10 cellular contexts compared by ENCODE assay signal in the genomic region with DNA sequence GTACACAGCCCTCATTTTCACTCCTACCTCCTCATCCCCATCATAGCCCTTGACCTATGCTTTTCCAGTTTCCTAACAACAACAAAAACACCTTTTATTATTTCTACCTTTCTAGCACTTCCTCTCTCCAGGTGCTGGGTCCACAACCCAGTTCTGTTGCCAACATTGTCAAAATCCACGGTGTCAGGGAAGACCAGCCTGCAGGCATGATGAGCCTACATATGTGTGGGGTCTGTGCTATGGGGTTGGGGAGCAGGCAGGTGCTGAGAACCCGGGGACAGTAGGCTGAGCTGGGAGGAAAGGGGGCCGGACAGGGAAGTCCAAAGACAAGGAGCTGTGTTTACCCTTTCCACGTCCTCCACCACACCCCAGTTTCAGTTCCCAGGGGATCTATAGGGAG. TPM values are rescaled to one million over a fixed set of nuclear protein-coding genes. Genes with fewer than 3 reads are reported as not detected.
A peak's percentile ranks its signal among the peaks of the same experiment; 100 is the strongest.
DNase-seq lines count a peak whose midpoint lies in the region; ATAC-seq and TF ChIP-seq lines count a peak whose summit lies in the region.
"Had no signal": no experiment of that assay in that cellular context is flagged by ENCODE, and none has a peak within 500 bp of the region (broad histone marks: within the 10 kb centered on the region; RNA-seq: fewer than 3 reads in every experiment).

No MANE protein-coding gene starts in this region.

- BruUV-seq in Caco-2 (replicated peaks; lab: Mats Ljungman, UMichigan), result TSS peak; percentile 96

- peaks cover 9% of the 10 kb centered on the region for H3K79me2 ChIP-seq in trophoblast cell (ENCODE audit: control insufficient read depth, insufficient read depth, low read length, poor library complexity)

- intact Hi-C loops in Caco-2 (cut with micrococcal nuclease; ENCODE audit: unreplicated experiment), result loop anchor here (1.0 to 5.0 kb wide), 3 partner anchors 15 to 309 kb away; a partner anchor contains a TSS

- no peaks in the 10 kb centered on the region for H3K9me3 ChIP-seq in Caco-2
- no peaks in the 10 kb centered on the region for H3K9me3 ChIP-seq in esophagus (ENCODE audit: control insufficient read depth in 2 of 2, insufficient read depth in 1 of 2, low read depth in 1 of 2, low read length in 1 of 2)
- peaks cover 2% of the 10 kb centered on the region for H3K9me3 ChIP-seq in trophoblast cell (ENCODE audit: insufficient read depth, low read depth, low read length)

- H3K4me3 ChIP-seq in Caco-2 (ENCODE audit: low read depth, low read length) (peak overlapping the region; percentile 80), esophagus (ENCODE audit: low read depth in 1 of 2, low read length in 2 of 2) (peak overlapping the region; percentile 88 to 97), trophoblast cell (ENCODE audit: low read depth, low read length) (peak overlapping the region; percentile 25)

- H3K36me3 ChIP-seq in Caco-2 (ENCODE audit: control insufficient read depth, insufficient read depth, low read length) (peaks cover 14% of the 10 kb centered on the region), esophagus (ENCODE audit: control insufficient read depth in 2 of 2, insufficient read depth in 2 of 2, low read length in 1 of 2) (peaks cover 20 to 23% of the 10 kb centered on the region in 2 donors), trophoblast cell (ENCODE audit: control insufficient read depth in 1 of 2, insufficient read depth in 2 of 2, low read length in 2 of 2) (peaks cover 18 to 25% of the 10 kb centered on the region in 2 experiments)

- H3K9me3 Mint-ChIP-seq in Caco-2 (ENCODE audit: unreplicated experiment), result no peaks in the 10 kb centered on the region

- peak overlapping the region; percentile 96 for H3K4me2 ChIP-seq in trophoblast cell (ENCODE audit: low read length)

- H3K4me1 ChIP-seq in Caco-2, result peaks cover 52% of the 10 kb centered on the region
- H3K4me1 ChIP-seq in esophagus (ENCODE audit: control insufficient read depth in 2 of 2, insufficient read depth in 2 of 2, low read length in 1 of 2), result peaks cover 6 to 12% of the 10 kb centered on the region in 2 donors
- peaks cover 18 to 27% of the 10 kb centered on the region in 2 experiments for H3K4me1 ChIP-seq in trophoblast cell (ENCODE audit: control insufficient read depth in 1 of 2, insufficient read depth in 2 of 2, low read length in 2 of 2)

- peak overlapping the region; percentile 69 for H3K14ac ChIP-seq in trophoblast cell (ENCODE audit: low read length)

- H3K27ac Mint-ChIP-seq in Caco-2 (ENCODE audit: unreplicated experiment), result peak overlapping the region; percentile 94

- H3K4me3 Mint-ChIP-seq in Caco-2 (ENCODE audit: unreplicated experiment), result peak overlapping the region; percentile 80

- no peak for DNase-seq in Caco-2
- DNase-seq in RWPE1 (ENCODE audit: low spot score), result no peak
- DNase-seq in trophoblast cell, result no peak
- no peak for DNase-seq in ecto neural progenitor cell (ENCODE audit: low spot score)
- DNase-seq in NOMO-1 treated with DMSO at 0.1 percent for 48 hours (lab: John Stamatoyannopoulos, UW; ENCODE audit: unreplicated experiment), result no peak

- peaks cover 45% of the 10 kb centered on the region for H3K36me3 Mint-ChIP-seq in Caco-2 (ENCODE audit: insufficient read depth, unreplicated experiment)

- 45 to 54% methylated on average over 4 of the region's 4 CpGs for WGBS in esophagus, 2 donors
- WGBS in trophoblast cell (ENCODE audit: extremely low coverage, insufficient coverage, insufficient read length), result no CpG with 5 or more reads among the region's 4 CpGs

- ATAC-seq in HG02642 (IDR thresholded peaks at IDR 0.05; ENCODE audit: poor library complexity, unreplicated experiment) (no peak), GM18511 (IDR thresholded peaks at IDR 0.05; ENCODE audit: unreplicated experiment) (no peak)

- peaks cover 7% of the 10 kb centered on the region for H3K79me1 ChIP-seq in trophoblast cell (ENCODE audit: low read length)

- H3K27ac ChIP-seq in RWPE1, result peak overlapping the region; percentile 58
- peak overlapping the region; percentile 75 to 94 for H3K27ac ChIP-seq in esophagus (ENCODE audit: low read depth in 2 of 2, low read length in 1 of 2)
- no peak overlapping the region for H3K27ac ChIP-seq in trophoblast cell (ENCODE audit: low read depth, low read length)

- peak overlapping the region; percentile 93 for H4K91ac ChIP-seq in trophoblast cell (ENCODE audit: low read depth, low read length)

- H3K23ac ChIP-seq in trophoblast cell (ENCODE audit: low read length), result no peak overlapping the region

- POLR2A ChIA-PET in Caco-2 (lab: Charles Lee), result interaction anchor here (0.6 to 3.1 kb wide), 10 partner anchors 12 to 356 kb away, joined by 3 to 24 read pairs (median 4); a partner anchor contains a TSS
- POLR2A ChIA-PET in RWPE1 (lab: Yijun Ruan, JAX; ENCODE audit: low non-redundant PET), result interaction anchor here (0.6 kb wide), 1 partner anchor 317 kb away, joined by 3 read pairs; no protein-coding TSS in a partner anchor

- TF ChIP-seq CTCF in Caco-2 (IDR thresholded peaks at IDR 0.05; ENCODE audit: insufficient read depth in 1 of 2, low read depth in 1 of 2, low read length in 1 of 2, severe bottlenecking in 1 of 2, unreplicated experiment in 1 of 2), result no peak
- TF ChIP-seq CTCF in RWPE1 (conservative IDR thresholded peaks at IDR 0.05; ENCODE audit: low read depth), result no peak

- H3K18ac ChIP-seq in trophoblast cell (ENCODE audit: low read length), result peak overlapping the region; percentile 91

- peak overlapping the region; percentile 41 for H2BK12ac ChIP-seq in trophoblast cell (ENCODE audit: low read length)

- no peaks in the 10 kb centered on the region for H3K27me3 Mint-ChIP-seq in Caco-2 (ENCODE audit: insufficient read depth, unreplicated experiment)

- H3K4ac ChIP-seq in trophoblast cell (ENCODE audit: low read depth, low read length), result peak overlapping the region; percentile 19

- peak overlapping the region; percentile 89 for H2AK5ac ChIP-seq in trophoblast cell (ENCODE audit: low read length)

- H2AFZ ChIP-seq in trophoblast cell (ENCODE audit: insufficient read depth, low read length, poor library complexity), result peak overlapping the region; percentile 61

- no peak overlapping the region for H3K9ac ChIP-seq in trophoblast cell (ENCODE audit: low read length)

- H2BK120ac ChIP-seq in trophoblast cell (ENCODE audit: insufficient read depth, low read length, poor library complexity), result peak overlapping the region; percentile 85

- CTCF ChIA-PET in Caco-2 (lab: Charles Lee), result interaction anchor here (0.9 to 3.7 kb wide), 7 partner anchors 20 to 317 kb away, joined by 3 to 32 read pairs (median 6); a partner anchor contains a TSS
- CTCF ChIA-PET in RWPE1 (lab: Yijun Ruan, JAX), result interaction anchor here (1.2 to 1.4 kb wide), 2 partner anchors 47 to 92 kb away, joined by 5 read pairs; no protein-coding TSS in a partner anchor

- H4K12ac ChIP-seq in trophoblast cell (ENCODE audit: low read depth, low read length), result peak overlapping the region; percentile 83

- peak overlapping the region; percentile 95 for H4K8ac ChIP-seq in trophoblast cell (ENCODE audit: low read depth, low read length)

- peak overlapping the region; percentile 50 for H2BK5ac ChIP-seq in trophoblast cell (ENCODE audit: low read depth, low read length, poor library complexity)

- H3K27me3 ChIP-seq in Caco-2 (replicated peaks; ENCODE audit: control insufficient read depth, insufficient read depth, low read length) (no peaks in the 10 kb centered on the region), esophagus (ENCODE audit: control insufficient read depth in 1 of 2, insufficient read depth in 2 of 2, low read length in 2 of 2) (no peaks in the 10 kb centered on the region), trophoblast cell (ENCODE audit: insufficient read depth, low read length) (no peaks in the 10 kb centered on the region)

- H3K4me1 Mint-ChIP-seq in Caco-2 (ENCODE audit: low read depth, unreplicated experiment), result peaks cover 48% of the 10 kb centered on the region

RNA-seq across cellular contexts. Expression of a gene that starts 0.7 kb away (rescaled TPM):
- 168 and 194 TPM in 2 replicates for total RNA-seq in Caco-2 (2022)
- polyA plus RNA-seq in esophagus, result 10 to 100 TPM in 1 of 2 donors, 1 to 10 TPM in 1; 9.9 to 24.4 TPM
- polyA plus RNA-seq in trophoblast cell (2013), result 47.5 and 52.1 TPM in 2 replicates

RNA-seq across cellular contexts. Expression of a gene that starts 3.1 kb away (rescaled TPM):
- 1.5 and 2.5 TPM in 2 replicates for total RNA-seq in Caco-2 (2022)
- polyA plus RNA-seq in esophagus, result not detected
- polyA plus RNA-seq in trophoblast cell (2013), result 0.14 and 0.19 TPM in 2 replicates
- total RNA-seq: myocyte; T-helper 1 cell treated with Interleukin-12 subunit alpha and Interleukin-12 subunit beta and Interleukin-4 antibody, amounts not matched to agents 30 ng/mL and 1 ng/mL, for 36 hours had no signal

RNA-seq across cellular contexts. Expression of a gene that starts 15.7 kb away (rescaled TPM):
- total RNA-seq in Caco-2 (2022), result 37.8 and 42.6 TPM in 2 replicates
- polyA plus RNA-seq in esophagus, result 10 to 100 TPM in 1 of 2 donors, 1 to 10 TPM in 1; 9.6 to 11.4 TPM
- polyA plus RNA-seq in trophoblast cell (2013), result 14.3 and 15.7 TPM in 2 replicates

RNA-seq across cellular contexts. Expression of a gene that starts 34.6 kb away (rescaled TPM):
- 1.8 and 3.3 TPM in 2 replicates for total RNA-seq in Caco-2 (2022)
- polyA plus RNA-seq in esophagus, result under 1 TPM; 0.05 to 0.06 TPM
- 0.07 and 0.11 TPM in 2 replicates for polyA plus RNA-seq in trophoblast cell (2013)
- total RNA-seq: myocyte; T-helper 1 cell treated with Interleukin-12 subunit alpha and Interleukin-12 subunit beta and Interleukin-4 antibody, amounts not matched to agents 30 ng/mL and 1 ng/mL, for 36 hours had no signal

RNA-seq across cellular contexts. Expression of a gene that starts 41.2 kb away (rescaled TPM):
- 103 and 128 TPM in 2 replicates for total RNA-seq in Caco-2 (2022)
- not detected for polyA plus RNA-seq in esophagus
- polyA plus RNA-seq in trophoblast cell (2013), result 3.6 and 4.9 TPM in 2 replicates
- total RNA-seq: myocyte; T-helper 1 cell treated with Interleukin-12 subunit alpha and Interleukin-12 subunit beta and Interleukin-4 antibody, amounts not matched to agents 30 ng/mL and 1 ng/mL, for 36 hours had no signal

Comparison
In these comparisons a context has a peak if more than half of its experiments do, and no peak if none do; other contexts are left out.
1. H3K4me3 ChIP-seq: peak in every context shown above with its lines; median percentile 92 in esophagus; 80 in Caco-2; 25 in trophoblast cell.